Comparison of ENCODE assay signal across 26 cellular contexts in genomic region chr4:41640905-41641304, GRCh38.
"Had no signal": no experiment of that assay in that cellular context is flagged by ENCODE, and none has a peak within 500 bp of the region (broad histone marks: within the 10 kb centered on the region; RNA-seq: fewer than 3 reads in every experiment).

No MANE protein-coding gene starts in this region.

- H3K9me3 ChIP-seq: ascending aorta, Peyer's patch, SJSA1 had no signal

- H3K36me3 Mint-ChIP-seq: activated CD8-positive, alpha-beta memory T cell treated with anti-CD3 and anti-CD28 coated beads, Interleukin-2, amount 10 ng/mL, durations not matched to agents 7 days and 5 days; WTC11 had no signal

- H3K27ac Mint-ChIP-seq: activated CD4-positive, alpha-beta T cell treated with anti-CD3 and anti-CD28 coated beads, Interleukin-2, amount 10 ng/mL, durations not matched to agents 24 days and 14 days; activated CD8-positive, alpha-beta memory T cell treated with anti-CD3 and anti-CD28 coated beads, Interleukin-2, amount 10 ng/mL, durations not matched to agents 7 days and 5 days; activated naive CD4-positive, alpha-beta T cell treated with anti-CD3 and anti-CD28 coated beads, Interleukin-2, amount 50 U/mL, for 72 hours; activated naive CD8-positive, alpha-beta T cell treated with anti-CD3 and anti-CD28 coated beads, Interleukin-2, amount 50 U/mL, for 24 hours; activated T-cell treated with anti-CD3 and anti-CD28 coated beads, Interleukin-2, amount 50 U/mL, for 24 hours; brain; T-helper 1 cell treated with Interleukin-12 subunit alpha and Interleukin-12 subunit beta and Interleukin-4 antibody, amounts not matched to agents 30 μg/mL and 1 μg/mL, for 36 hours; WTC11 had no signal

- H3K27me3 ChIP-seq: ascending aorta, Peyer's patch, SJSA1 had no signal

- DNase-seq: activated CD4-positive, alpha-beta T cell treated with anti-CD3 and anti-CD28 coated beads, Interleukin-2, amount 10 ng/mL, durations not matched to agents 24 days and 14 days; activated CD4-positive, alpha-beta T cell treated with anti-CD3 and anti-CD28 coated beads, Interleukin-2, amount 50 U/mL, for 48 hours; activated CD4-positive, CD25-positive, alpha-beta regulatory T cell treated with anti-CD3 and anti-CD28 coated beads, Interleukin-2, amount 50 U/mL, for 72 hours; activated CD8-positive, alpha-beta memory T cell treated with anti-CD3 and anti-CD28 coated beads, Interleukin-2, amount 10 ng/mL, durations not matched to agents 7 days and 5 days; activated effector memory CD4-positive, alpha-beta T cell treated with anti-CD3 and anti-CD28 coated beads, Interleukin-2, amount 50 U/mL, for 16 hours; activated naive CD4-positive, alpha-beta T cell treated with Interleukin-2 at 50 U/mL for 16 hours; activated naive CD8-positive, alpha-beta T cell treated with anti-CD3 and anti-CD28 coated beads, Interleukin-2, amount 50 U/mL, for 24 hours; activated T-cell treated with anti-CD3 and anti-CD28 coated beads, Interleukin-2, amount 50 U/mL, for 24 hours; amniotic stem cell; Karpas-422; NCI-H1105 treated with DMSO at 0.1 percent for 48 hours; NCI-H1930; NCI-H2171; NCI-H2227 treated with DMSO at 0.1 percent for 48 hours; NCI-H526; Peyer's patch; Right ventricle myocardium superior; SW 1271 had no signal

- H3K4me3 ChIP-seq: ascending aorta, Peyer's patch, SJSA1 had no signal

- H3K9me3 Mint-ChIP-seq: activated CD4-positive, alpha-beta T cell treated with anti-CD3 and anti-CD28 coated beads, Interleukin-2, amount 10 ng/mL, durations not matched to agents 24 days and 14 days; activated naive CD4-positive, alpha-beta T cell treated with anti-CD3 and anti-CD28 coated beads, Interleukin-2, amount 50 U/mL, for 72 hours; activated naive CD8-positive, alpha-beta T cell treated with anti-CD3 and anti-CD28 coated beads, Interleukin-2, amount 50 U/mL, for 24 hours; activated T-cell treated with anti-CD3 and anti-CD28 coated beads, Interleukin-2, amount 50 U/mL, for 24 hours; brain; central memory CD8-positive, alpha-beta T cell; T-helper 1 cell treated with Interleukin-12 subunit alpha and Interleukin-12 subunit beta and Interleukin-4 antibody, amounts not matched to agents 30 μg/mL and 1 μg/mL, for 36 hours; WTC11 had no signal

- H3K4me1 Mint-ChIP-seq: activated CD4-positive, alpha-beta T cell treated with anti-CD3 and anti-CD28 coated beads, Interleukin-2, amount 10 ng/mL, durations not matched to agents 24 days and 14 days; activated CD8-positive, alpha-beta memory T cell treated with anti-CD3 and anti-CD28 coated beads, Interleukin-2, amount 10 ng/mL, durations not matched to agents 7 days and 5 days; activated naive CD8-positive, alpha-beta T cell treated with anti-CD3 and anti-CD28 coated beads, Interleukin-2, amount 50 U/mL, for 24 hours; central memory CD8-positive, alpha-beta T cell had no signal

- H3K27ac ChIP-seq: ascending aorta, Peyer's patch, RWPE1, SJSA1 had no signal

- H3K36me3 ChIP-seq: ascending aorta, Peyer's patch, SJSA1 had no signal

- H3K4me3 Mint-ChIP-seq: activated CD4-positive, alpha-beta T cell treated with anti-CD3 and anti-CD28 coated beads, Interleukin-2, amount 10 ng/mL, durations not matched to agents 24 days and 14 days; activated CD8-positive, alpha-beta memory T cell treated with anti-CD3 and anti-CD28 coated beads, Interleukin-2, amount 10 ng/mL, durations not matched to agents 7 days and 5 days; activated naive CD8-positive, alpha-beta T cell treated with anti-CD3 and anti-CD28 coated beads, Interleukin-2, amount 50 U/mL, for 24 hours; activated T-cell treated with anti-CD3 and anti-CD28 coated beads, Interleukin-2, amount 50 U/mL, for 24 hours; brain; central memory CD8-positive, alpha-beta T cell; T-helper 1 cell treated with Interleukin-12 subunit alpha and Interleukin-12 subunit beta and Interleukin-4 antibody, amounts not matched to agents 30 μg/mL and 1 μg/mL, for 36 hours; WTC11 had no signal
